22 cellular contexts compared by ENCODE assay signal in the genomic region with DNA sequence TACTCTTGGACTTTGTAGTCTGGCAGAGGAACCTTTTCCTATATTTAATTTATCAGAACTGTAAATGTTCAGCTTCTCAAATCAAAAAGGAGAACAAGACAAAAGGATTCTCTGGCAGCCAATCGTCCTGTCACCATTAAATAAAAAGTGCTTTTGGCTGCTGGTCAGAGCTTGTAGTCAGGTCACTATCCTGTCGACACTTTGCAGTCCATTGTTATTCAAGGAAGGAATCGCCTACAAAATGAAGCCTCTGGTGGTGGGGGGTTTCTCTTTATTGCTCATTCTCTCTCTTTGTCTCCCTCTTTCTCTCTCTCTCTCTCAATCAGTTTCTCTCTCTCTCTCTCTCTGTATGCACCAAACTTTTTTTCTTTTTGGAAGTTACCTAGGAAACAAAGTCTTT.
"Had no signal": no experiment of that assay in that cellular context is flagged by ENCODE, and none has a peak within 500 bp of the region (broad histone marks: within the 10 kb centered on the region; RNA-seq: fewer than 3 reads in every experiment).

No MANE protein-coding gene starts in this region.

- H3K9me3 Mint-ChIP-seq: activated naive CD8-positive, alpha-beta T cell treated with anti-CD3 and anti-CD28 coated beads, Interleukin-2, amount 10 ng/mL, durations not matched to agents 7 days and 5 days; activated T-helper 17 cell treated with anti-CD3 and anti-CD28 coated beads, Interleukin-2, amount 50 U/mL, for 72 hours; nephron progenitor cell; T-cell; T-helper 2 cell treated with Interferon-gamma antibody and Interleukin-4, amounts not matched to agents 5 μg/mL and 100 μg/mL, for 36 hours; type B pancreatic cell had no signal

- H3K4me3 Mint-ChIP-seq: activated naive CD8-positive, alpha-beta T cell treated with anti-CD3 and anti-CD28 coated beads, Interleukin-2, amount 10 ng/mL, durations not matched to agents 7 days and 5 days; activated T-helper 17 cell treated with anti-CD3 and anti-CD28 coated beads, Interleukin-2, amount 50 U/mL, for 72 hours; memory B cell; nephron progenitor cell; T-cell; T-helper 2 cell treated with Interferon-gamma antibody and Interleukin-4, amounts not matched to agents 5 μg/mL and 100 μg/mL, for 36 hours; type B pancreatic cell had no signal

- H3K36me3 Mint-ChIP-seq: activated naive CD8-positive, alpha-beta T cell treated with anti-CD3 and anti-CD28 coated beads, Interleukin-2, amount 10 ng/mL, durations not matched to agents 7 days and 5 days; memory B cell; T-cell had no signal

- H3K4me1 ChIP-seq: prostate gland, right atrium auricular region had no signal

- H3K36me3 ChIP-seq: prostate gland, right atrium auricular region, thoracic aorta had no signal

- DNase-seq: activated CD4-positive, alpha-beta T cell treated with anti-CD3 and anti-CD28 coated beads for 1 hour; activated naive CD4-positive, alpha-beta T cell treated with Interleukin-2 at 50 U/mL for 16 hours; activated naive CD8-positive, alpha-beta T cell treated with anti-CD3 and anti-CD28 coated beads, Interleukin-2, amount 10 ng/mL, durations not matched to agents 7 days and 5 days; activated T-cell treated with anti-CD3 and anti-CD28 coated beads, Interleukin-2, amount 50 U/mL, for 1 hour; amniotic stem cell; cerebellar nuclear complex; erythroblast; foreskin fibroblast; left colon; nephron progenitor cell; stimulated activated CD4-positive, alpha-beta T cell treated with anti-CD3 and anti-CD28 coated beads, Interleukin-4, amount 100 ng/mL, for 24 hours; stimulated activated naive CD4-positive, alpha-beta T cell treated with Interleukin-2 at 50 U/mL for 16 hours; T-cell had no signal

- H3K9me3 ChIP-seq: prostate gland, right atrium auricular region, thoracic aorta had no signal

- H3K4me1 Mint-ChIP-seq: activated naive CD8-positive, alpha-beta T cell treated with anti-CD3 and anti-CD28 coated beads, Interleukin-2, amount 10 ng/mL, durations not matched to agents 7 days and 5 days; activated T-helper 17 cell treated with anti-CD3 and anti-CD28 coated beads, Interleukin-2, amount 50 U/mL, for 72 hours; memory B cell; T-cell had no signal

- H3K4me3 ChIP-seq: coronary artery, prostate gland, right atrium auricular region, thoracic aorta had no signal

- H3K27ac Mint-ChIP-seq: activated naive CD8-positive, alpha-beta T cell treated with anti-CD3 and anti-CD28 coated beads, Interleukin-2, amount 10 ng/mL, durations not matched to agents 7 days and 5 days; activated T-helper 17 cell treated with anti-CD3 and anti-CD28 coated beads, Interleukin-2, amount 50 U/mL, for 72 hours; memory B cell; nephron progenitor cell; T-cell; T-helper 2 cell treated with Interferon-gamma antibody and Interleukin-4, amounts not matched to agents 5 μg/mL and 100 μg/mL, for 36 hours; type B pancreatic cell had no signal

- H3K27me3 Mint-ChIP-seq: activated naive CD8-positive, alpha-beta T cell treated with anti-CD3 and anti-CD28 coated beads, Interleukin-2, amount 10 ng/mL, durations not matched to agents 7 days and 5 days; activated T-helper 17 cell treated with anti-CD3 and anti-CD28 coated beads, Interleukin-2, amount 50 U/mL, for 72 hours; type B pancreatic cell had no signal

- H3K27ac ChIP-seq: coronary artery, prostate gland, right atrium auricular region, thoracic aorta, VCaP had no signal

- H3K27me3 ChIP-seq: right atrium auricular region had no signal

- ATAC-seq: activated T-helper 17 cell treated with anti-CD3 and anti-CD28 coated beads, Interleukin-2, amount 50 U/mL, for 72 hours; left colon; T-cell had no signal
